In the genomic region with DNA sequence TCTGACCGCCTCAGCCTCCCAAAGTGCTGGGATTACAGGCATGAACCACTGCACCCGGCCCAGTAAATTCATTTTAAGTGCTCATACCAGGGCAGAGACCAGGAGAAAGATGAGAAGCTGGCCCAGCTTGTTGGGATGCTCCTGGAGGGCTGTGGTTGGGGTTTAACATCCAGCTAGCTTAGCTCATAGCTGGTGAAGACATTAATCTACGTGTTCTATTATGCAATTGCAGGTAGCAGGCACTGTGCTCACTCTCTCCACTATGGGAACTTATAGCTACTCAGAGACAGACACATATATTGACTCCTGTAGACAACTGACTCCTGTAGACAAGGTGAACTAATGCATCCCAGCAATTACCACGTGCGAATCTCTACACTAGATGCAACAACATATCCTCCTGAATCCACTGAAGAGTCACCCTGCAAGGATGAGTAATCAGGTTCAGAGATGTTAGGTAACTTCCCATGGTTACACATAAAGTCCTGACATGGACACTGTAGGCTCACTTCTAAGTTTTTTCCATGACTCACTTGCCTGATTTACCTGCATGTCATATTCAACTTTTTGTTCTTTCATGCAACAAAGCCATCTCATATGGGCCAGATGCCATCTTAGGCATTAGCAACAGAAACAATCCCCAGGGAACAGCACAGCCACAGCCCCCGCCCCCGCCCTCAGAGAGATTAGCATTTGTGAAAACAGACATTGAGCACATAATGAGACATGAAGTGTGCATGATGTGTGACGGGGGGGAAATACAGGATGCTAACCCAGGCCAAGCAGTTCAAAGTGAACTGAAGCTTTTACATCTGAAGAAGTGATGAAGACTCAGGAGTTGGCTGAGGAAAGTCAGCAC, we compare ENCODE assay signal across 8 cellular contexts. TPM values are rescaled to one million over a fixed set of nuclear protein-coding genes. Genes with fewer than 3 reads are reported as not detected.
DNase-seq lines count a peak whose midpoint lies in the region; ATAC-seq and FAIRE-seq lines count a peak whose summit lies in the region.

No MANE protein-coding gene starts in this region.

- peak; percentile 20 for FAIRE-seq in HTR-8/SVneo (lab: Jason Lieb, UNC)

- CTCF ChIA-PET in T-cell (lab: Charles Lee), result interaction anchor here in 1 of 2 donors (0.6 to 1.1 kb wide), 2 partner anchors 16 to 26 kb away, joined by 3 to 4 read pairs; no protein-coding TSS in a partner anchor

- H3K27me3 Mint-ChIP-seq in T-cell, result peaks cover 2 to 5% of the 10 kb centered on the region in 2 donors

- no peak overlapping the region for H3K4me3 Mint-ChIP-seq in T-cell

- ATAC-seq in GM19452 (IDR thresholded peaks at IDR 0.05; ENCODE audit: unreplicated experiment) (peak; percentile 67), GM18517 (IDR thresholded peaks at IDR 0.05; ENCODE audit: unreplicated experiment) (no peak), T-cell (replicated peaks in 1 of 4) (no peak)

- POLR2A ChIA-PET in T-cell (lab: Charles Lee), result no interaction called here

- no peak overlapping the region for H3K27ac Mint-ChIP-seq in T-cell

- H3K9me3 Mint-ChIP-seq in T-cell, result no peaks in the 10 kb centered on the region

- peak; percentile 40 for DNase-seq in Ammon's horn (ENCODE audit: low spot score)
- no peak for DNase-seq in HTR-8/SVneo (ENCODE audit: insufficient read length, low spot score)
- peak; percentile 7 for DNase-seq in astrocyte of the hippocampus (ENCODE audit: low read depth, low spot score)
- peak; percentile 22 to 34 for DNase-seq in stimulated activated CD4-positive, alpha-beta T cell treated with anti-CD3 and anti-CD28 coated beads, Interleukin-2, amount 100 ng/mL, for 48 hours
- no peak for DNase-seq in superior temporal gyrus (ENCODE audit: extremely low spot score)
- DNase-seq in T-cell, result no peak

- no peaks in the 10 kb centered on the region for H3K4me1 Mint-ChIP-seq in T-cell

- H3K36me3 Mint-ChIP-seq in T-cell, result peaks cover 36% of the 10 kb centered on the region

RNA-seq across cellular contexts. Expression of a gene that starts 37.2 kb away (rescaled TPM):
- 10 to 100 TPM in 2 of 5 donors, 1 to 10 TPM in 3; 4.1 to 11.6 (median 8.9) TPM for total RNA-seq in T-cell

Comparison
In these comparisons a context has a peak if more than half of its experiments do, and no peak if none do; other contexts are left out.
1. DNase-seq: peak in Ammon's horn (single experiment), astrocyte of the hippocampus (single experiment) and stimulated activated CD4-positive, alpha-beta T cell treated with anti-CD3 and anti-CD28 coated beads, Interleukin-2, amount 100 ng/mL, for 48 hours (2 of 2); none in HTR-8/SVneo (single experiment), superior temporal gyrus (single experiment) and T-cell (0 of 34).